12 cellular contexts compared by ENCODE assay signal in genomic region chr12:18040060-18040742, GRCh38. TPM values are rescaled to one million over a fixed set of nuclear protein-coding genes. Genes with fewer than 3 reads are reported as not detected.
"Had no signal": no experiment of that assay in that cellular context is flagged by ENCODE, and none has a peak within 500 bp of the region (broad histone marks: within the 10 kb centered on the region; RNA-seq: fewer than 3 reads in every experiment).

No MANE protein-coding gene starts in this region.

RNA-seq across cellular contexts. Expression of gene RERGL, which starts 49.8 kb away (rescaled TPM):
- total RNA-seq: activated naive CD4-positive, alpha-beta T cell treated with anti-CD3 and anti-CD28 coated beads for 36 hours; activated naive CD4-positive, alpha-beta T cell treated with anti-CD3 and anti-CD28 coated beads, Interleukin-2, amount 50 U/mL, for 72 hours; activated naive CD8-positive, alpha-beta T cell treated with anti-CD3 and anti-CD28 coated beads for 36 hours; activated naive CD8-positive, alpha-beta T cell treated with anti-CD3 and anti-CD28 coated beads, Interleukin-2, amount 10 ng/mL, durations not matched to agents 7 days and 5 days; activated T-cell treated with anti-CD3 and anti-CD28 coated beads, Interleukin-2, amount 50 U/mL, for 4 hours; activated T-cell treated with anti-CD3 and anti-CD28 coated beads, Interleukin-2, amount 50 U/mL, for 72 hours; activated T-helper 1 cell treated with anti-CD3 and anti-CD28 coated beads, Interleukin-12 subunit alpha, Interleukin-12 subunit beta, Interleukin-2, Interleukin-4 antibody, amounts not matched to agents 30 ng/mL and 10 ng/mL and 1 ng/mL, durations not matched to agents 14 hours and 24 hours and 36 hours; activated T-helper 17 cell treated with anti-CD3 and anti-CD28 coated beads, Interleukin-2, amount 50 U/mL, for 72 hours; activated T-helper 2 cell treated with anti-CD3 and anti-CD28 coated beads, Interferon-gamma antibody, Interleukin-2, Interleukin-4, amounts not matched to agents 10 μg/mL and 5 μg/mL and 100 μg/mL, durations not matched to agents 14 hours and 24 hours and 36 hours; astrocyte; bronchial epithelial cell; cardiac muscle cell had no signal
- polyA plus RNA-seq: cardiac muscle cell had no signal
